Comparison of ENCODE assay signal across 10 cellular contexts in genomic region chr12:52924764-52925716, GRCh38. TPM values are rescaled to one million over a fixed set of nuclear protein-coding genes. Genes with fewer than 3 reads are reported as not detected.
DNase-seq lines count a peak whose midpoint lies in the region; ATAC-seq, FAIRE-seq and TF ChIP-seq lines count a peak whose summit lies in the region.
"Had no signal": no experiment of that assay in that cellular context is flagged by ENCODE, and none has a peak within 500 bp of the region (broad histone marks: within the 10 kb centered on the region; RNA-seq: fewer than 3 reads in every experiment).

No MANE protein-coding gene starts in this region.

- H4K8ac ChIP-seq in trophoblast cell (ENCODE audit: low read depth, low read length): peak overlapping the region; percentile 70

- CTCF ChIA-PET in activated CD4-positive, alpha-beta T cell treated with anti-CD3 and anti-CD28 coated beads for 36 hours (lab: Charles Lee): interaction anchor here (2.6 kb wide), 1 partner anchor 40 kb away, joined by 10 read pairs; no protein-coding TSS in a partner anchor

- peak overlapping the region; percentile 74 for H2AK5ac ChIP-seq in trophoblast cell (ENCODE audit: low read length)

- POLR2A ChIA-PET in activated CD4-positive, alpha-beta T cell treated with anti-CD3 and anti-CD28 coated beads for 36 hours (lab: Charles Lee): no interaction called here

- H3K18ac ChIP-seq in trophoblast cell (ENCODE audit: low read length): peak overlapping the region; percentile 85

- ATAC-seq in RWPE2 (ENCODE audit: low read depth): peak; percentile 76
- no peak for ATAC-seq in activated CD4-positive, alpha-beta T cell treated with anti-CD3 and anti-CD28 coated beads for 36 hours

- no peaks in the 10 kb centered on the region for H3K9me3 ChIP-seq in RWPE2 (ENCODE audit: severe bottlenecking)
- H3K9me3 ChIP-seq in fibroblast of lung (ENCODE audit: control insufficient read depth, insufficient read depth, low read depth, low read length): no peaks in the 10 kb centered on the region
- H3K9me3 ChIP-seq in trophoblast cell (ENCODE audit: insufficient read depth, low read depth, low read length): no peaks in the 10 kb centered on the region

- H3K4me2 ChIP-seq in fibroblast of lung (ENCODE audit: extremely low read depth, insufficient read depth, low read length) (no peak overlapping the region), trophoblast cell (ENCODE audit: low read length) (peak overlapping the region; percentile 34)

- no peaks in the 10 kb centered on the region for H3K79me2 ChIP-seq in fibroblast of lung (ENCODE audit: control insufficient read depth, insufficient read depth, low read length)
- H3K79me2 ChIP-seq in trophoblast cell (ENCODE audit: control insufficient read depth, insufficient read depth, low read length, poor library complexity): peaks cover 14% of the 10 kb centered on the region

- peak overlapping the region; percentile 5 for H4K12ac ChIP-seq in trophoblast cell (ENCODE audit: low read depth, low read length)

- H3K27ac Mint-ChIP-seq in activated CD4-positive, alpha-beta T cell treated with anti-CD3 and anti-CD28 coated beads for 36 hours: no peak overlapping the region
- H3K27ac Mint-ChIP-seq: activated naive CD8-positive, alpha-beta T cell treated with anti-CD3 and anti-CD28 coated beads for 36 hours had no signal

- no peak overlapping the region for H3K9ac ChIP-seq in fibroblast of lung (ENCODE audit: insufficient read depth, low read length)
- no peak overlapping the region for H3K9ac ChIP-seq in trophoblast cell (ENCODE audit: low read length)

- peak overlapping the region; percentile 98 for H2BK5ac ChIP-seq in trophoblast cell (ENCODE audit: low read depth, low read length, poor library complexity)

- H2BK12ac ChIP-seq in trophoblast cell (ENCODE audit: low read length): peak overlapping the region; percentile 84

- H3K4me1 Mint-ChIP-seq in activated CD4-positive, alpha-beta T cell treated with anti-CD3 and anti-CD28 coated beads for 36 hours: no peaks in the 10 kb centered on the region

- H3K27me3 ChIP-seq in RWPE2 (ENCODE audit: insufficient read depth, poor library complexity, severe bottlenecking) (no peaks in the 10 kb centered on the region), fibroblast of lung (ENCODE audit: control insufficient read depth, insufficient read depth, low read length) (no peaks in the 10 kb centered on the region), trophoblast cell (ENCODE audit: insufficient read depth, low read length) (no peaks in the 10 kb centered on the region)

- TF ChIP-seq CTCF in RWPE2 (IDR thresholded peaks at IDR 0.05; ENCODE audit: poor library complexity, severe bottlenecking) (no peak), fibroblast of lung (conservative IDR thresholded peaks at IDR 0.05 in 1 of 2, IDR thresholded peaks at IDR 0.05 in 1 of 2; ENCODE audit: low read depth in 1 of 2, low read length in 2 of 2) (no peak)

- H3K4me1 ChIP-seq in RWPE2 (ENCODE audit: insufficient read depth, poor library complexity, severe bottlenecking): peaks cover 35% of the 10 kb centered on the region
- peaks cover 15% of the 10 kb centered on the region for H3K4me1 ChIP-seq in fibroblast of lung (ENCODE audit: control insufficient read depth, extremely low read depth, insufficient read depth, low read length)
- H3K4me1 ChIP-seq in trophoblast cell (ENCODE audit: control insufficient read depth in 1 of 2, insufficient read depth in 2 of 2, low read length in 2 of 2): peaks cover 46 to 62% of the 10 kb centered on the region in 2 experiments

- peak overlapping the region; percentile 87 for H3K14ac ChIP-seq in trophoblast cell (ENCODE audit: low read length)

- H3K36me3 Mint-ChIP-seq in activated CD4-positive, alpha-beta T cell treated with anti-CD3 and anti-CD28 coated beads for 36 hours (ENCODE audit: low read depth): no peaks in the 10 kb centered on the region
- H3K36me3 Mint-ChIP-seq: activated naive CD8-positive, alpha-beta T cell treated with anti-CD3 and anti-CD28 coated beads for 36 hours had no signal

- no peaks in the 10 kb centered on the region for H3K27me3 Mint-ChIP-seq in activated CD4-positive, alpha-beta T cell treated with anti-CD3 and anti-CD28 coated beads for 36 hours
- H3K27me3 Mint-ChIP-seq: activated naive CD8-positive, alpha-beta T cell treated with anti-CD3 and anti-CD28 coated beads for 36 hours had no signal

- H4K20me1 ChIP-seq in fibroblast of lung (ENCODE audit: control insufficient read depth, extremely low read depth, insufficient read depth, low read length): no peaks in the 10 kb centered on the region

- H4K91ac ChIP-seq in trophoblast cell (ENCODE audit: low read depth, low read length): peak overlapping the region; percentile 98

- no peak overlapping the region for H3K4me3 Mint-ChIP-seq in activated CD4-positive, alpha-beta T cell treated with anti-CD3 and anti-CD28 coated beads for 36 hours
- H3K4me3 Mint-ChIP-seq: activated naive CD8-positive, alpha-beta T cell treated with anti-CD3 and anti-CD28 coated beads for 36 hours had no signal

- H3K79me1 ChIP-seq in trophoblast cell (ENCODE audit: low read length): peaks cover 72% of the 10 kb centered on the region

- no peak overlapping the region for H3K4me3 ChIP-seq in RWPE2 (ENCODE audit: severe bottlenecking)
- no peak overlapping the region for H3K4me3 ChIP-seq in fibroblast of lung (replicated peaks in 1 of 4; ENCODE audit: control extremely low read depth in 1 of 4, insufficient read depth in 1 of 4, low read depth in 3 of 4, low read length in 4 of 4)
- H3K4me3 ChIP-seq in trophoblast cell (ENCODE audit: low read depth, low read length): no peak overlapping the region

- intact Hi-C loops in activated CD4-positive, alpha-beta T cell treated with anti-CD3 and anti-CD28 coated beads for 36 hours (cut with DNase I, micrococcal nuclease): no loop called here

- WGBS in trophoblast cell (ENCODE audit: extremely low coverage, insufficient coverage, insufficient read length): no CpG with 5 or more reads among the region's 11 CpGs

- peak overlapping the region; percentile 91 for H3K4ac ChIP-seq in trophoblast cell (ENCODE audit: low read depth, low read length)

- H3K36me3 ChIP-seq in RWPE2 (ENCODE audit: low read depth) (no peaks in the 10 kb centered on the region), fibroblast of lung (ENCODE audit: control insufficient read depth, insufficient read depth, low read length) (no peaks in the 10 kb centered on the region), trophoblast cell (ENCODE audit: control insufficient read depth in 1 of 2, insufficient read depth in 2 of 2, low read length in 2 of 2) (no peaks in the 10 kb centered on the region)

- no peak overlapping the region for H2AFZ ChIP-seq in fibroblast of lung (ENCODE audit: low read length)
- peak overlapping the region; percentile 48 for H2AFZ ChIP-seq in trophoblast cell (ENCODE audit: insufficient read depth, low read length, poor library complexity)

- H3K9me3 Mint-ChIP-seq in activated CD4-positive, alpha-beta T cell treated with anti-CD3 and anti-CD28 coated beads for 36 hours (ENCODE audit: low read depth): no peaks in the 10 kb centered on the region
- H3K9me3 Mint-ChIP-seq: activated naive CD8-positive, alpha-beta T cell treated with anti-CD3 and anti-CD28 coated beads for 36 hours had no signal

- peak overlapping the region; percentile 97 for H2BK120ac ChIP-seq in trophoblast cell (ENCODE audit: insufficient read depth, low read length, poor library complexity)

- H3K23ac ChIP-seq in trophoblast cell (ENCODE audit: low read length): no peak overlapping the region

- H3K27ac ChIP-seq in RWPE2 (ENCODE audit: poor library complexity, severe bottlenecking) (peak overlapping the region; percentile 99), fibroblast of lung (ENCODE audit: insufficient read depth, low read length) (peak overlapping the region; percentile 75), trophoblast cell (ENCODE audit: low read depth, low read length) (peak overlapping the region; percentile 99), caudate nucleus (ENCODE audit: low read depth, low read length) (no peak overlapping the region)

- FAIRE-seq in G401.6 (lab: Jason Lieb, UNC): peak; percentile 94
- FAIRE-seq: GM12892 had no signal

- DNase-seq in RWPE2 (ENCODE audit: low spot score) (peak; percentile 85), fibroblast of lung (ENCODE audit: low read depth in 2 of 2) (peak; percentile 12 to 99), trophoblast cell (peak; percentile 99), NCI-H526 (lab: John Stamatoyannopoulos, UW) (no peak), NCI-H1694 (lab: John Stamatoyannopoulos, UW) (no peak), caudate nucleus (lab: John Stamatoyannopoulos, UW) (no peak)
- DNase-seq in activated CD4-positive, alpha-beta T cell treated with anti-CD3 and anti-CD28 coated beads for 36 hours: no peak
- DNase-seq: activated naive CD8-positive, alpha-beta T cell treated with anti-CD3 and anti-CD28 coated beads for 36 hours had no signal

RNA-seq across cellular contexts. Expression of gene KRT8, which starts 20.2 kb away (rescaled TPM):
- 0.66 and 1.5 TPM in 2 replicates for total RNA-seq in fibroblast of lung
- 2.5 and 16.3 TPM in 2 replicates for polyA plus RNA-seq in fibroblast of lung
- polyA plus RNA-seq in fibroblast of lung (2012): 3.0 and 21.1 TPM in 2 replicates
- 2.4 and 13.1 TPM in 2 replicates for polyA minus RNA-seq in fibroblast of lung (ENCODE audit: low replicate concordance)
- 5,322 and 5,443 TPM in 2 replicates for polyA plus RNA-seq in trophoblast cell (2013)
- 1 to 10 TPM in 1 of 2 experiments, under 1 TPM in 1; 0.56 to 1.1 TPM for total RNA-seq in activated CD4-positive, alpha-beta T cell treated with anti-CD3 and anti-CD28 coated beads for 36 hours

RNA-seq across cellular contexts. Expression of gene KRT18, which starts 23.9 kb away (rescaled TPM):
- 1.2 and 3.1 TPM in 2 replicates for total RNA-seq in fibroblast of lung
- polyA plus RNA-seq in fibroblast of lung: 11.8 and 88.0 TPM in 2 replicates
- polyA plus RNA-seq in fibroblast of lung (2012): 15.5 and 101 TPM in 2 replicates
- 32.5 and 171 TPM in 2 replicates for polyA minus RNA-seq in fibroblast of lung (ENCODE audit: low replicate concordance)
- 4,184 and 4,236 TPM in 2 replicates for polyA plus RNA-seq in trophoblast cell (2013)
- total RNA-seq in activated CD4-positive, alpha-beta T cell treated with anti-CD3 and anti-CD28 coated beads for 36 hours: 1 to 10 TPM; 5.3 to 5.4 TPM

Comparison
In these comparisons a context has a peak if more than half of its experiments do, and no peak if none do; other contexts are left out.
1. DNase-seq: peak in RWPE2 (single experiment), fibroblast of lung (2 of 2) and trophoblast cell (2 of 2); none in NCI-H526 (0 of 2), NCI-H1694 (single experiment), caudate nucleus (0 of 61) and activated CD4-positive, alpha-beta T cell treated with anti-CD3 and anti-CD28 coated beads for 36 hours (single experiment).